8 cellular contexts compared by ENCODE assay signal in the genomic region with DNA sequence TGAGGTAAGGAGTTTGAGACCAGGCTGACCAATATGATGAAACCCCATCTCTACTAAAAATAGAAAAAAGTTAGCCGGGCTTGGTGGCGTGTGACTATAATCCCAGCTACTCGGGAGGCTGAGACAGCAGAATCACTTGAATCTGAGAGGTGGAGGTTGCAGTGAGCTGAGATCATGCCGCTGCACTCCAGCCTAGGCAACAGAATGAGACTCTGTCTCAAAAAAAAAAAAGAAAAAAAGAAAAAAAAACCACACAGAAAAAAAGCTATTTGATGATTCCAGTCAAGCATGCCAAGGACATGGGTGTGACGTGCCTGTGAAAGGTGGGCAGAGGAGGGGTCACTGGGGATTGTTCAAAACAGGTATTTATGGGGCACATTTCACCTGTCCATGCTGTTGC.
DNase-seq lines count a peak whose midpoint lies in the region; ATAC-seq, FAIRE-seq and TF ChIP-seq lines count a peak whose summit lies in the region.
"Not testable (repeated sequence)": the region's sequence is repeated elsewhere in the genome, so short reads cannot be mapped to it uniquely, and the experiment has no call there.

No MANE protein-coding gene starts in this region.

- intact Hi-C loops in GM12878 (cut with micrococcal nuclease; ENCODE audit: unreplicated experiment) = loop anchor here (2.0 kb wide), 1 partner anchor 41 kb away; no protein-coding TSS in a partner anchor

- RAD21 ChIA-PET in GM12878 (lab: Charles Lee; ENCODE audit: unreplicated experiment) = interaction anchor here (0.7 to 5.9 kb wide), 17 partner anchors 14 to 818 kb away, joined by 3 to 90 read pairs (median 5); partner anchors contain the start of gene DPF3

- not testable (repeated sequence) for H3F3A ChIP-seq in Loucy (ENCODE audit: low read depth); smooth muscle cell (ENCODE audit: low read depth)

- H2AFZ ChIP-seq in Loucy (ENCODE audit: low read length); GM12878 (ENCODE audit: control insufficient read depth, low read depth, low read length); smooth muscle cell (ENCODE audit: low read depth): not testable (repeated sequence)

- TF ChIP-seq RAD21 in GM12878 (IDR thresholded peaks at IDR 0.05; ENCODE audit: insufficient read depth, low read depth, low read length) = not testable (repeated sequence)

- TF ChIP-seq CTCF in Loucy (conservative IDR thresholded peaks at IDR 0.05; ENCODE audit: low read length); GM12878 (IDR thresholded peaks at IDR 0.05 in 2 of 3, conservative IDR thresholded peaks at IDR 0.05 in 1 of 3; ENCODE audit: control insufficient read depth in 2 of 3, extremely low read depth in 1 of 3, insufficient read depth in 1 of 3, low read depth in 3 of 3, low read length in 3 of 3); smooth muscle cell (IDR thresholded peaks at IDR 0.05; ENCODE audit: borderline replicate concordance, insufficient read depth, poor library complexity, severe bottlenecking): not testable (repeated sequence)

- not testable (repeated sequence) for H3K4me3 ChIP-seq in BLaER1; Loucy (ENCODE audit: low read length, poor library complexity, severe bottlenecking); smooth muscle cell
- peak overlapping the region; percentile 24; the same call in 1 of the 2 replicates for H3K4me3 ChIP-seq in GM12878

- FAIRE-seq in GM18507 (lab: Jason Lieb, UNC) = peak; percentile 62
- FAIRE-seq in GM12878 (lab: Jason Lieb, UNC) = not testable (repeated sequence)

- POLR2A ChIA-PET in activated CD8-positive, alpha-beta T cell treated with anti-CD3 and anti-CD28 coated beads, Interleukin-2, amount 10 ng/mL, durations not matched to agents 7 days and 5 days (lab: Charles Lee) = interaction anchor here (0.6 to 4.1 kb wide), 3 partner anchors 26 to 990 kb away, joined by 3 to 34 read pairs (median 4); no protein-coding TSS in a partner anchor
- POLR2A ChIA-PET in GM12878 (lab: Charles Lee) = interaction anchor here (0.6 to 2.1 kb wide), 8 partner anchors 19 to 543 kb away, joined by 3 to 11 read pairs (median 6); no protein-coding TSS in a partner anchor

- peaks cover 76% of the 10 kb centered on the region for H3K4me1 Mint-ChIP-seq in T-helper 1 cell treated with Interleukin-12 subunit alpha and Interleukin-12 subunit beta and Interleukin-4 antibody, amounts not matched to agents 30 μg/mL and 1 μg/mL, for 36 hours (ENCODE audit: low read depth)
- H3K4me1 Mint-ChIP-seq in activated CD8-positive, alpha-beta T cell treated with anti-CD3 and anti-CD28 coated beads, Interleukin-2, amount 10 ng/mL, durations not matched to agents 7 days and 5 days (ENCODE audit: low read depth) = peaks cover 93% of the 10 kb centered on the region
- peaks cover 42 to 63% (median 51%) of the 10 kb centered on the region in 3 donors for H3K4me1 Mint-ChIP-seq in naive B cell

- not testable (repeated sequence) for H4K20me1 ChIP-seq in BLaER1; Loucy (ENCODE audit: insufficient read depth, low read length, poor library complexity, severe bottlenecking); GM12878 (ENCODE audit: control insufficient read depth, insufficient read depth); smooth muscle cell (ENCODE audit: low read depth)

- H3K9ac ChIP-seq in BLaER1; Loucy (ENCODE audit: low read depth, low read length, poor library complexity, severe bottlenecking); smooth muscle cell (ENCODE audit: low read depth): not testable (repeated sequence)
- peak overlapping the region; percentile 50 for H3K9ac ChIP-seq in GM12878 (ENCODE audit: control insufficient read depth, insufficient read depth, low read length)

- not testable (repeated sequence) for H3K36me3 ChIP-seq in BLaER1; Loucy (ENCODE audit: insufficient read depth, low read length); GM12878 (ENCODE audit: control insufficient read depth in 2 of 2, insufficient read depth in 2 of 2, low read length in 1 of 2); smooth muscle cell (ENCODE audit: low read depth)

- H3K36me3 Mint-ChIP-seq in T-helper 1 cell treated with Interleukin-12 subunit alpha and Interleukin-12 subunit beta and Interleukin-4 antibody, amounts not matched to agents 30 μg/mL and 1 μg/mL, for 36 hours (ENCODE audit: low read depth); naive B cell: not testable (repeated sequence)
- H3K36me3 Mint-ChIP-seq in activated CD8-positive, alpha-beta T cell treated with anti-CD3 and anti-CD28 coated beads, Interleukin-2, amount 10 ng/mL, durations not matched to agents 7 days and 5 days (ENCODE audit: low read depth) = peaks cover 21% of the 10 kb centered on the region

- TF ChIP-seq POLR2A in GM12878 (IDR thresholded peaks at IDR 0.05; ENCODE audit: low read depth, low read length) = not testable (repeated sequence)

- not testable (repeated sequence) for H3K9me3 ChIP-seq in BLaER1; Loucy (ENCODE audit: insufficient read depth, low read depth, low read length); GM12878 (replicated peaks; ENCODE audit: control insufficient read depth, insufficient read depth, low read length); smooth muscle cell (replicated peaks; ENCODE audit: low read depth)

- H3K27ac ChIP-seq in BLaER1 = not testable (repeated sequence)
- peak overlapping the region; percentile 93 for H3K27ac ChIP-seq in GM12878 (ENCODE audit: control insufficient read depth, insufficient read depth)
- peak overlapping the region; percentile 69 for H3K27ac ChIP-seq in smooth muscle cell (ENCODE audit: low read depth)

- not testable (repeated sequence) for BruUV-seq in GM12878 (replicated peaks; lab: Mats Ljungman, UMichigan)

- H3K4me3 Mint-ChIP-seq in T-helper 1 cell treated with Interleukin-12 subunit alpha and Interleukin-12 subunit beta and Interleukin-4 antibody, amounts not matched to agents 30 μg/mL and 1 μg/mL, for 36 hours = peak overlapping the region; percentile 32
- H3K4me3 Mint-ChIP-seq in activated CD8-positive, alpha-beta T cell treated with anti-CD3 and anti-CD28 coated beads, Interleukin-2, amount 10 ng/mL, durations not matched to agents 7 days and 5 days = peak overlapping the region; percentile 56
- peak overlapping the region in 7 of 8 donors; percentile 7 to 83 (median 58) for H3K4me3 Mint-ChIP-seq in naive B cell

- not testable (repeated sequence) for H3K9me2 ChIP-seq in Loucy (replicated peaks; ENCODE audit: low read depth, low read length)

- WGBS in GM12878 (ENCODE audit: insufficient coverage, insufficient replicate concordance, low lambda C conversion rate, missing lambda C conversion rate) = 0% methylated on average over 5 of the region's 5 CpGs
- WGBS in smooth muscle cell (ENCODE audit: low lambda C conversion rate) = 49% methylated on average over 5 of the region's 5 CpGs

- not testable (repeated sequence) for H3K9me3 Mint-ChIP-seq in T-helper 1 cell treated with Interleukin-12 subunit alpha and Interleukin-12 subunit beta and Interleukin-4 antibody, amounts not matched to agents 30 μg/mL and 1 μg/mL, for 36 hours; activated CD8-positive, alpha-beta T cell treated with anti-CD3 and anti-CD28 coated beads, Interleukin-2, amount 10 ng/mL, durations not matched to agents 7 days and 5 days (ENCODE audit: insufficient read depth); naive B cell

- not testable (repeated sequence) for H3K27me3 Mint-ChIP-seq in T-helper 1 cell treated with Interleukin-12 subunit alpha and Interleukin-12 subunit beta and Interleukin-4 antibody, amounts not matched to agents 30 μg/mL and 1 μg/mL, for 36 hours (ENCODE audit: low read depth); activated CD8-positive, alpha-beta T cell treated with anti-CD3 and anti-CD28 coated beads, Interleukin-2, amount 10 ng/mL, durations not matched to agents 7 days and 5 days (ENCODE audit: low read depth); naive B cell

- DNase-seq in GM18507 (ENCODE audit: extremely low spot score, insufficient read length, low read depth); GM12878 (ENCODE audit: low read depth, low spot score); naive B cell; smooth muscle cell (lab: John Stamatoyannopoulos, UW; ENCODE audit: unreplicated experiment): not testable (repeated sequence)
- DNase-seq in activated CD8-positive, alpha-beta T cell treated with anti-CD3 and anti-CD28 coated beads, Interleukin-2, amount 10 ng/mL, durations not matched to agents 7 days and 5 days = peak; percentile 33

- SMC1A ChIA-PET in GM12878 (lab: Charles Lee; ENCODE audit: uncharacterized antibody, unreplicated experiment) = interaction anchor here (0.6 to 8.8 kb wide), 23 partner anchors 11 to 922 kb away, joined by 3 to 91 read pairs (median 5); no protein-coding TSS in a partner anchor

- H3K4me2 ChIP-seq in BLaER1 (peak overlapping the region; percentile 75), Loucy (ENCODE audit: low read depth, low read length, poor library complexity, severe bottlenecking) (peak overlapping the region; percentile 58), GM12878 (ENCODE audit: control insufficient read depth, insufficient read depth) (peak overlapping the region; percentile 67), smooth muscle cell (peak overlapping the region; percentile 28)

- not testable (repeated sequence) for H3K79me2 ChIP-seq in Loucy (ENCODE audit: insufficient read depth, low read length); GM12878 (ENCODE audit: control insufficient read depth, insufficient read depth, low read length); smooth muscle cell (ENCODE audit: low read depth)

- not testable (repeated sequence) for H3K27me3 ChIP-seq in BLaER1; Loucy (ENCODE audit: insufficient read depth, low read length, poor library complexity, severe bottlenecking); GM12878 (replicated peaks in 1 of 2; ENCODE audit: control insufficient read depth in 2 of 2, insufficient read depth in 2 of 2, low read length in 1 of 2); smooth muscle cell (ENCODE audit: low read depth)

- in situ Hi-C loops in GM12878 (cut with MboI) = not testable (repeated sequence)

- H3K27ac Mint-ChIP-seq in T-helper 1 cell treated with Interleukin-12 subunit alpha and Interleukin-12 subunit beta and Interleukin-4 antibody, amounts not matched to agents 30 μg/mL and 1 μg/mL, for 36 hours = peak overlapping the region; percentile 84
- peak overlapping the region; percentile 92 for H3K27ac Mint-ChIP-seq in activated CD8-positive, alpha-beta T cell treated with anti-CD3 and anti-CD28 coated beads, Interleukin-2, amount 10 ng/mL, durations not matched to agents 7 days and 5 days
- H3K27ac Mint-ChIP-seq in naive B cell = peak overlapping the region; percentile 17 to 82 (median 78)

- CTCF ChIA-PET in activated CD8-positive, alpha-beta T cell treated with anti-CD3 and anti-CD28 coated beads, Interleukin-2, amount 10 ng/mL, durations not matched to agents 7 days and 5 days (lab: Charles Lee) = interaction anchor here (0.9 to 10.1 kb wide), 8 partner anchors 12 to 471 kb away, joined by 3 to 98 read pairs (median 4); partner anchors contain the start of gene DPF3
- CTCF ChIA-PET in GM12878 (lab: Yijun Ruan, JAX) = interaction anchor here (0.9 to 10.8 kb wide), 14 partner anchors 12 to 622 kb away, joined by 3 to 128 read pairs (median 4); no protein-coding TSS in a partner anchor

- not testable (repeated sequence) for ATAC-seq in activated CD8-positive, alpha-beta T cell treated with anti-CD3 and anti-CD28 coated beads, Interleukin-2, amount 10 ng/mL, durations not matched to agents 7 days and 5 days
- ATAC-seq in GM12878 (peak; percentile 33), naive B cell (ENCODE audit: low read depth in 2 of 2) (peak; percentile 39 to 52)

- TF ChIP-seq EP300 in GM12878 (IDR thresholded peaks at IDR 0.05; ENCODE audit: borderline replicate concordance in 1 of 2, control insufficient read depth in 1 of 2, low read depth in 2 of 2, low read length in 2 of 2) = not testable (repeated sequence)

- H3K4me1 ChIP-seq in BLaER1 (peaks cover 66% of the 10 kb centered on the region), Loucy (ENCODE audit: insufficient read depth, low read length, poor library complexity, severe bottlenecking) (peaks cover 52% of the 10 kb centered on the region), GM12878 (ENCODE audit: control insufficient read depth, insufficient read depth, low read length) (peaks cover 56% of the 10 kb centered on the region), smooth muscle cell (ENCODE audit: low read depth) (peaks cover 14% of the 10 kb centered on the region)
